In the genomic region with DNA sequence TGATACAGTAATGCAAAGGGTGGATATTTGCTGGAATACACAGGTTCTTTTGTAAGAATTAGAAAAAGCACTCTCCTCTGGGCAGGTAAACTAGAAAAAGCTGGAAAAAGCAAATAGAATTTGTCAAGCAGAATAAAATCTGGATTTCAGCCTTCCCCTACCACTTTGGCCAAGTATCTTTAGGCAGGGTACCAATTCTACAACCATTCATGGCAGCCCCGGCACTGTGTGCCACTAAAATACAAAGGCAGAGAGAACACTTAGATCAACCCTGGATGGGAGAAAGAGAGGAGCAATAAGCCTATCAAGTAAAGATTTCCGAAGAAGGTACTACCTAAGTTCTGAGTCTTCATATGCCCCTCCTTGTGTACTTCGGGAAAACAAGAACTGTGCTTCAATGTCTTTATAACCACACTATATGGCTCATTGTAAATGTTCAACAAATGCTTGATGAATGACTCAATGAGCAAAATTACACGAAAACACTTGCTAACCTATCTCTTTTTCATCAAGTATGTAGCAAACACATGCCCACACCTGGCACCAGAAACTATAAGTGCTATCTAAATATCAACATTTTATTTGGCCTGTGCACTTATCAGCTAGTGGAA, we compare ENCODE assay signal across 14 cellular contexts. TPM values are rescaled to one million over a fixed set of nuclear protein-coding genes. Genes with fewer than 3 reads are reported as not detected.
A peak's percentile ranks its signal among the peaks of the same experiment; 100 is the strongest.
DNase-seq lines count a peak whose midpoint lies in the region; ATAC-seq, FAIRE-seq and TF ChIP-seq lines count a peak whose summit lies in the region.
"Had no signal": no experiment of that assay in that cellular context is flagged by ENCODE, and none has a peak within 500 bp of the region (broad histone marks: within the 10 kb centered on the region; RNA-seq: fewer than 3 reads in every experiment).

No MANE protein-coding gene starts in this region.

- peak overlapping the region; percentile 20 for H3K27ac ChIP-seq in HepG2 (ENCODE audit: extremely low read length, insufficient read depth, low read length)
- no peak overlapping the region for H3K27ac ChIP-seq in right lobe of liver
- peak overlapping the region; percentile 58 to 68 (median 66) for H3K27ac ChIP-seq in transverse colon

- no peak overlapping the region for H3K4me2 ChIP-seq in HepG2 (ENCODE audit: low read depth, low read length)

- H3K4me3 Mint-ChIP-seq in activated T-helper 17 cell treated with anti-CD3 and anti-CD28 coated beads, Interleukin-2, amount 50 U/mL, for 72 hours: peak overlapping the region; percentile 6
- H3K4me3 Mint-ChIP-seq in activated T-helper 2 cell treated with anti-CD3 and anti-CD28 coated beads, Interferon-gamma antibody, Interleukin-2, Interleukin-4, amounts not matched to agents 10 μg/mL and 5 μg/mL and 100 μg/mL, durations not matched to agents 14 hours and 24 hours and 36 hours (ENCODE audit: low read depth): no peak overlapping the region

- intact Hi-C loops in HepG2 (cut with micrococcal nuclease; ENCODE audit: unreplicated experiment): loop anchor here (5.0 kb wide), 1 partner anchor 104 kb away; no protein-coding TSS in a partner anchor
- intact Hi-C loops in right lobe of liver (cut with DNase I): no loop called here
- intact Hi-C loops in transverse colon (cut with DNase I; ENCODE audit: low total_unique reads): no loop called here
- intact Hi-C loops in activated T-helper 2 cell treated with anti-CD3 and anti-CD28 coated beads, Interferon-gamma antibody, Interleukin-2, Interleukin-4, amounts not matched to agents 10 μg/mL and 5 μg/mL and 100 μg/mL, durations not matched to agents 14 hours and 24 hours and 36 hours (cut with micrococcal nuclease): no loop called here

- H3K9me3 Mint-ChIP-seq in activated T-helper 17 cell treated with anti-CD3 and anti-CD28 coated beads, Interleukin-2, amount 50 U/mL, for 72 hours: no peaks in the 10 kb centered on the region
- H3K9me3 Mint-ChIP-seq in activated T-helper 2 cell treated with anti-CD3 and anti-CD28 coated beads, Interferon-gamma antibody, Interleukin-2, Interleukin-4, amounts not matched to agents 10 μg/mL and 5 μg/mL and 100 μg/mL, durations not matched to agents 14 hours and 24 hours and 36 hours: no peaks in the 10 kb centered on the region

- in situ Hi-C loops in HepG2 (cut with HindIII; ENCODE audit: extremely low pct_ligation_motif_present, low pct_unique_long_range_greater_than_20kb): loop anchor here (25.0 kb wide), 1 partner anchor 169 kb away; no protein-coding TSS in a partner anchor
- in situ Hi-C loops in transverse colon (cut with MboI; ENCODE audit: low pct_ligation_motif_present in 1 of 4, low pct_unique_long_range_greater_than_20kb in 1 of 4, low sequenced_read_pairs in 3 of 4): loop anchor here in 2 of 4 donors (25.0 kb wide), 2 partner anchors 344 to 644 kb away; no protein-coding TSS in a partner anchor

- H3K4me1 ChIP-seq in HepG2 (ENCODE audit: insufficient read depth, low read length) (peaks cover 69% of the 10 kb centered on the region), right lobe of liver (peaks cover 0 to 23% (median 9%) of the 10 kb centered on the region in 4 donors), transverse colon (peaks cover 22 to 72% (median 41%) of the 10 kb centered on the region in 4 donors)

- no peak overlapping the region for H3K9ac ChIP-seq in HepG2 (ENCODE audit: insufficient read depth, low read depth, low read length)

- DNase-seq in HepG2 (ENCODE audit: low spot score) (no peak), right lobe of liver (no peak), medulla oblongata (ENCODE audit: extremely low spot score) (peak; percentile 65), transverse colon (no peak), UCSD-AML1 (lab: John Stamatoyannopoulos, UW; ENCODE audit: unreplicated experiment) (no peak), GF-D8 (lab: John Stamatoyannopoulos, UW) (no peak)
- DNase-seq in activated T-helper 2 cell treated with anti-CD3 and anti-CD28 coated beads, Interferon-gamma antibody, Interleukin-2, Interleukin-4, amounts not matched to agents 10 μg/mL and 5 μg/mL and 100 μg/mL, durations not matched to agents 14 hours and 24 hours and 36 hours (ENCODE audit: low spot score): no peak
- DNase-seq: activated naive CD4-positive, alpha-beta T cell treated with Interleukin-2 at 50 U/mL for 16 hours; NCI-H2029; NCI-H774; SIG-M5 had no signal

- H3K79me2 ChIP-seq in HepG2 (ENCODE audit: insufficient read depth, low read length): peaks cover 92% of the 10 kb centered on the region

- H3K27me3 ChIP-seq in HepG2 (ENCODE audit: control insufficient read depth in 1 of 2, insufficient read depth in 2 of 2, low read length in 2 of 2): no peaks in the 10 kb centered on the region
- no peaks in the 10 kb centered on the region for H3K27me3 ChIP-seq in right lobe of liver
- no peaks in the 10 kb centered on the region for H3K27me3 ChIP-seq in transverse colon

- H3K4me1 Mint-ChIP-seq in activated T-helper 17 cell treated with anti-CD3 and anti-CD28 coated beads, Interleukin-2, amount 50 U/mL, for 72 hours: peaks cover 32% of the 10 kb centered on the region
- peaks cover 32% of the 10 kb centered on the region for H3K4me1 Mint-ChIP-seq in activated T-helper 2 cell treated with anti-CD3 and anti-CD28 coated beads, Interferon-gamma antibody, Interleukin-2, Interleukin-4, amounts not matched to agents 10 μg/mL and 5 μg/mL and 100 μg/mL, durations not matched to agents 14 hours and 24 hours and 36 hours (ENCODE audit: low read depth)

- TF ChIP-seq EP300 in HepG2 (IDR thresholded peaks at IDR 0.05; ENCODE audit: low read depth in 2 of 2, low read length in 2 of 2) (no peak), HepG2 (CRISPR knock-in tag; IDR thresholded peaks at IDR 0.05; ENCODE audit: borderline replicate concordance) (no peak), transverse colon (IDR thresholded peaks at IDR 0.05; ENCODE audit: low read depth) (no peak)

- TF ChIP-seq RAD21 in HepG2 (CRISPR knock-in tag; IDR thresholded peaks at IDR 0.05): no peak

- FAIRE-seq in HepG2 (lab: Jason Lieb, UNC): no peak
- FAIRE-seq: frontal cortex had no signal

- no peak overlapping the region for H2AFZ ChIP-seq in HepG2 (ENCODE audit: low read length)

- no peaks in the 10 kb centered on the region for H3K9me3 ChIP-seq in HepG2 (ENCODE audit: low read length)
- no peaks in the 10 kb centered on the region for H3K9me3 ChIP-seq in right lobe of liver
- no peaks in the 10 kb centered on the region for H3K9me3 ChIP-seq in transverse colon

- H3K4me3 ChIP-seq in HepG2 (replicated peaks in 1 of 3; ENCODE audit: insufficient read depth in 1 of 3, low read depth in 2 of 3, low read length in 3 of 3) (no peak overlapping the region), right lobe of liver (no peak overlapping the region), transverse colon (no peak overlapping the region)

- no peaks in the 10 kb centered on the region for H3K36me3 ChIP-seq in HepG2 (replicated peaks in 1 of 2; ENCODE audit: control insufficient read depth in 1 of 2, insufficient read depth in 2 of 2, low read length in 2 of 2)
- no peaks in the 10 kb centered on the region for H3K36me3 ChIP-seq in right lobe of liver
- no peaks in the 10 kb centered on the region for H3K36me3 ChIP-seq in transverse colon

- POLR2A ChIA-PET in HepG2 (lab: Yijun Ruan, JAX): no interaction called here

- TF ChIP-seq POLR2A in HepG2 (IDR thresholded peaks at IDR 0.05; ENCODE audit: insufficient read depth in 1 of 2, low read depth in 2 of 2, low read length in 2 of 2): no peak
- TF ChIP-seq POLR2A in right lobe of liver (IDR thresholded peaks at IDR 0.05): no peak
- no peak for TF ChIP-seq POLR2A in transverse colon (IDR thresholded peaks at IDR 0.05)

- CTCF ChIA-PET in HepG2 (lab: Yijun Ruan, JAX; ENCODE audit: low intra/inter-chr PET ratio, low total read pairs): no interaction called here

- H3K27ac Mint-ChIP-seq in activated T-helper 17 cell treated with anti-CD3 and anti-CD28 coated beads, Interleukin-2, amount 50 U/mL, for 72 hours: peak overlapping the region; percentile 2
- H3K27ac Mint-ChIP-seq in activated T-helper 2 cell treated with anti-CD3 and anti-CD28 coated beads, Interferon-gamma antibody, Interleukin-2, Interleukin-4, amounts not matched to agents 10 μg/mL and 5 μg/mL and 100 μg/mL, durations not matched to agents 14 hours and 24 hours and 36 hours: no peak overlapping the region

- H4K20me1 ChIP-seq in HepG2 (ENCODE audit: insufficient read depth, low read length): peaks cover 5% of the 10 kb centered on the region; the same call in 1 of the 2 replicates

- BruUV-seq in HepG2 (replicated peaks; lab: Mats Ljungman, UMichigan): TSS peak; percentile 6

- WGBS in HepG2 (ENCODE audit: low lambda C conversion rate): 83% methylated on average over 4 of the region's 4 CpGs
- 54% methylated on average over 4 of the region's 4 CpGs for WGBS in right lobe of liver (ENCODE audit: insufficient coverage, low coverage, low lambda C conversion rate, missing lambda C conversion rate)
- WGBS in transverse colon (ENCODE audit: low coverage in 1 of 2), 2 donors: 32 to 47% methylated on average over 3 to 4 of the region's 4 CpGs

- H3K27me3 Mint-ChIP-seq in activated T-helper 17 cell treated with anti-CD3 and anti-CD28 coated beads, Interleukin-2, amount 50 U/mL, for 72 hours: no peaks in the 10 kb centered on the region
- H3K27me3 Mint-ChIP-seq in activated T-helper 2 cell treated with anti-CD3 and anti-CD28 coated beads, Interferon-gamma antibody, Interleukin-2, Interleukin-4, amounts not matched to agents 10 μg/mL and 5 μg/mL and 100 μg/mL, durations not matched to agents 14 hours and 24 hours and 36 hours (ENCODE audit: low read depth): no peaks in the 10 kb centered on the region
- H3K27me3 Mint-ChIP-seq: brain had no signal

- no peak for TF ChIP-seq CTCF in HepG2 (CRISPR knock-in tag; IDR thresholded peaks at IDR 0.05)
- no peak for TF ChIP-seq CTCF in right lobe of liver (IDR thresholded peaks at IDR 0.05)
- no peak for TF ChIP-seq CTCF in transverse colon (IDR thresholded peaks at IDR 0.05)

- peaks cover 5% of the 10 kb centered on the region for H3K36me3 Mint-ChIP-seq in activated T-helper 17 cell treated with anti-CD3 and anti-CD28 coated beads, Interleukin-2, amount 50 U/mL, for 72 hours (ENCODE audit: low read depth)
- peaks cover under 1% of the 10 kb centered on the region for H3K36me3 Mint-ChIP-seq in activated T-helper 2 cell treated with anti-CD3 and anti-CD28 coated beads, Interferon-gamma antibody, Interleukin-2, Interleukin-4, amounts not matched to agents 10 μg/mL and 5 μg/mL and 100 μg/mL, durations not matched to agents 14 hours and 24 hours and 36 hours (ENCODE audit: low read depth)

- ATAC-seq in HepG2: no peak
- ATAC-seq in right lobe of liver: no peak
- no peak for ATAC-seq in activated T-helper 17 cell treated with anti-CD3 and anti-CD28 coated beads, Interleukin-2, amount 50 U/mL, for 72 hours (replicated peaks)

RNA-seq across cellular contexts. Expression of a gene that starts 20.8 kb away (rescaled TPM):
- total RNA-seq in HepG2 (2016; rRNA removed; fragmentation: Illumina TruSeq; extraction: Trizol) (25.9 and 37.8 TPM in 2 replicates), right lobe of liver (10 to 100 TPM in 5 of 6 experiments, 1 to 10 TPM in 1; 8.2 to 18.5 (median 12.7) TPM), transverse colon (10 to 100 TPM; 14.5 to 57.2 (median 42.2) TPM)
- total RNA-seq in HepG2 (2016; cell fraction: cytosol; rRNA removed; fragmentation: Illumina TruSeq; extraction: Trizol; ENCODE audit: low read depth): 12.4 and 13.3 TPM in 2 replicates
- total RNA-seq in HepG2 (2016; cell fraction: insoluble cytoplasmic fraction; rRNA removed; fragmentation: Illumina TruSeq; extraction: Trizol): 27.2 and 38.3 TPM in 2 replicates
- 13.0 and 13.7 TPM in 2 replicates for total RNA-seq in HepG2 (2016; cell fraction: membrane; rRNA removed; fragmentation: Illumina TruSeq; extraction: Trizol)
- 45.3 and 46.5 TPM in 2 replicates for total RNA-seq in HepG2 (2016; cell fraction: nucleus; rRNA removed; fragmentation: Illumina TruSeq; extraction: Trizol)
- 5.8 and 6.2 TPM in 2 replicates for polyA plus RNA-seq in HepG2 (2011; rRNA removed)
- 2.4 and 4.3 TPM in 2 replicates for polyA plus RNA-seq in HepG2 (2011; cell fraction: cytosol; rRNA removed)
- 2.8 and 4.2 TPM in 2 replicates for polyA plus RNA-seq in HepG2 (2011; cell fraction: nucleus; rRNA removed)
- polyA plus RNA-seq in HepG2 (2012): 7.8 and 8.7 TPM in 2 replicates
- polyA plus RNA-seq in HepG2 (2016; cell fraction: cytosol; fragmentation: Illumina TruSeq; extraction: Trizol; ENCODE audit: low read depth): 1.00 and 1.1 TPM in 2 replicates
- 19.1 and 21.9 TPM in 2 replicates for polyA plus RNA-seq in HepG2 (2016; cell fraction: insoluble cytoplasmic fraction; fragmentation: Illumina TruSeq; extraction: Trizol; ENCODE audit: low read depth)
- 2.9 and 3.1 TPM in 2 replicates for polyA plus RNA-seq in HepG2 (2016; cell fraction: membrane; fragmentation: Illumina TruSeq; extraction: Trizol; ENCODE audit: low read depth)
- polyA plus RNA-seq in HepG2 (2016; cell fraction: nucleus; fragmentation: Illumina TruSeq; extraction: Trizol; ENCODE audit: insufficient read depth, low read depth): 16.1 and 16.2 TPM in 2 replicates
- polyA minus RNA-seq in HepG2 (2011; rRNA and poly(A)+ RNA removed; ENCODE audit: low replicate concordance): 5.2 and 17.2 TPM in 2 replicates
- polyA minus RNA-seq in HepG2 (2011; cell fraction: cytosol; rRNA and poly(A)+ RNA removed): 9.1 and 13.0 TPM in 2 replicates
- 44.2 and 44.3 TPM in 2 replicates for polyA minus RNA-seq in HepG2 (2011; cell fraction: nucleus; rRNA and poly(A)+ RNA removed)
- total RNA-seq in activated T-helper 17 cell treated with anti-CD3 and anti-CD28 coated beads, Interleukin-2, amount 50 U/mL, for 72 hours: 10 to 100 TPM; 48.0 to 62.3 TPM
- total RNA-seq in activated T-helper 2 cell treated with anti-CD3 and anti-CD28 coated beads, Interferon-gamma antibody, Interleukin-2, Interleukin-4, amounts not matched to agents 10 μg/mL and 5 μg/mL and 100 μg/mL, durations not matched to agents 14 hours and 24 hours and 36 hours: 42.3 and 44.9 TPM in 2 replicates

Comparison
In these comparisons a context has a peak if more than half of its experiments do, and no peak if none do; other contexts are left out.
1. H3K27ac ChIP-seq: peak in HepG2 (single experiment) and transverse colon (4 of 4); none in right lobe of liver (0 of 3).